ENCODE assay signal across 8 cellular contexts in genomic region chr10:101217450-101218281, GRCh38. TPM values are rescaled to one million over a fixed set of nuclear protein-coding genes. Genes with fewer than 3 reads are reported as not detected.
DNase-seq lines count a peak whose midpoint lies in the region; ATAC-seq and TF ChIP-seq lines count a peak whose summit lies in the region.

No MANE protein-coding gene starts in this region.

- intact Hi-C loops in sigmoid colon (cut with DNase I), result loop anchor here (5.0 to 10.0 kb wide), 2 partner anchors 225 to 567 kb away; partner anchors contain the start of gene NPM3

- H3K27me3 ChIP-seq in sigmoid colon, result peaks cover 76 to 99% (median 99%) of the 10 kb centered on the region in 3 donors

- peaks cover 0 to 55% (median 50%) of the 10 kb centered on the region in 4 donors for H3K4me1 ChIP-seq in sigmoid colon

- peak; percentile 59 for TF ChIP-seq CTCF in AG04449 (IDR thresholded peaks at IDR 0.05; ENCODE audit: insufficient read depth, low read length, missing control alignments)
- peak; percentile 18; the same call in 1 of the 3 replicates for TF ChIP-seq CTCF in GM12872 (IDR thresholded peaks at IDR 0.05; ENCODE audit: insufficient read depth, low read depth, low read length)
- no peak for TF ChIP-seq CTCF in sigmoid colon (IDR thresholded peaks at IDR 0.05)

- no peak for TF ChIP-seq EP300 in sigmoid colon (IDR thresholded peaks at IDR 0.05)

- ATAC-seq in T-helper 17 cell (no peak), GM18511 (IDR thresholded peaks at IDR 0.05; ENCODE audit: unreplicated experiment) (no peak), HG03095 (IDR thresholded peaks at IDR 0.05; ENCODE audit: unreplicated experiment) (no peak)

- H3K36me3 Mint-ChIP-seq in T-helper 17 cell (ENCODE audit: low read depth), result peaks cover 12% of the 10 kb centered on the region

- H3K9me3 ChIP-seq in T-helper 17 cell (ENCODE audit: control insufficient read depth, low read length, poor library complexity, severe bottlenecking), result no peaks in the 10 kb centered on the region
- H3K9me3 ChIP-seq in sigmoid colon, result no peaks in the 10 kb centered on the region

- WGBS in sigmoid colon, 2 donors, result 3 to 5% methylated on average over 68 of the region's 68 CpGs

- no peak for DNase-seq in AG04449 (ENCODE audit: low read depth, low spot score)
- DNase-seq in T-helper 17 cell, result no peak
- DNase-seq in iPS-NIHi11 (ENCODE audit: low spot score), result peak; percentile 76
- no peak for DNase-seq in sigmoid colon
- no peak for DNase-seq in NCI-H2196 (lab: John Stamatoyannopoulos, UW; ENCODE audit: unreplicated experiment)

- H3K27me3 Mint-ChIP-seq in T-helper 17 cell, result peaks cover 88% of the 10 kb centered on the region

- peak overlapping the region; percentile 69 for H3K27ac Mint-ChIP-seq in T-helper 17 cell

- H3K4me3 Mint-ChIP-seq in T-helper 17 cell, result peak overlapping the region; percentile 72

- no peak overlapping the region for H3K4me3 ChIP-seq in AG04449 (ENCODE audit: low read depth, low read length)
- peak overlapping the region in 1 of 4 donors; percentile 1 for H3K4me3 ChIP-seq in sigmoid colon

- H3K36me3 ChIP-seq in sigmoid colon, result no peaks in the 10 kb centered on the region

- peaks cover 28% of the 10 kb centered on the region for H3K4me1 Mint-ChIP-seq in T-helper 17 cell

- POLR2A ChIA-PET in AG04449 (lab: Yijun Ruan, JAX), result no interaction called here

- H3K27ac ChIP-seq in sigmoid colon, result no peak overlapping the region

- CTCF ChIA-PET in AG04449 (lab: Yijun Ruan, JAX), result interaction anchor here (0.7 to 14.9 kb wide), 9 partner anchors 8 to 352 kb away, joined by 3 to 281 read pairs (median 5); no protein-coding TSS in a partner anchor

- TF ChIP-seq POLR2A in sigmoid colon (IDR thresholded peaks at IDR 0.05), result no peak

RNA-seq across cellular contexts. Expression of gene LBX1, which starts 11.6 kb away (rescaled TPM):
- total RNA-seq in T-helper 17 cell (not detected), sigmoid colon (not detected)
- polyA plus RNA-seq in sigmoid colon, result not detected

Comparison
In these comparisons a context has a peak if more than half of its experiments do, and no peak if none do; other contexts are left out.
1. CTCF ChIP-seq: peak in AG04449 (single experiment) and GM12872 (single experiment); none in sigmoid colon (0 of 4).